8 cellular contexts compared by ENCODE assay signal in genomic region chr4:98995183-98996055, GRCh38. TPM values are rescaled to one million over a fixed set of nuclear protein-coding genes. Genes with fewer than 3 reads are reported as not detected.
DNase-seq lines count a peak whose midpoint lies in the region; ATAC-seq, FAIRE-seq and TF ChIP-seq lines count a peak whose summit lies in the region.

METAP1 (plus strand) TSS chr4:98995721; CDS start chr4:98995754, 33 bp downstream.

- ATAC-seq in HG03457 (IDR thresholded peaks at IDR 0.05; ENCODE audit: unreplicated experiment): peak; percentile 94

- H3K27ac ChIP-seq in cingulate gyrus (ENCODE audit: low read depth, low read length) (peak within 1 kb of the TSS; percentile 82), layer of hippocampus (ENCODE audit: low read depth, low read length) (peak within 1 kb of the TSS; percentile 89)

- no peaks in the 10 kb centered on the region for H3K36me3 ChIP-seq in BJ (ENCODE audit: control insufficient read depth, insufficient read depth, low read length)

- peak; percentile 71 for TF ChIP-seq CTCF in BJ (IDR thresholded peaks at IDR 0.05; ENCODE audit: insufficient read depth, low read depth, low read length)

- no peaks in the 10 kb centered on the region for H3K27me3 ChIP-seq in BJ (ENCODE audit: control insufficient read depth, insufficient read depth, low read length)
- no peaks in the 10 kb centered on the region for H3K27me3 ChIP-seq in layer of hippocampus (ENCODE audit: control insufficient read depth, insufficient read depth, low read length)

- peak within 1 kb of the TSS; percentile 95 for H3K4me3 ChIP-seq in BJ (ENCODE audit: low read depth, low read length)

- POLR2A ChIA-PET in BJ (lab: Charles Lee): interaction anchor here (0.6 kb wide), 2 partner anchors 93 kb away, joined by 3 read pairs; no protein-coding TSS in a partner anchor

- CTCF ChIA-PET in BJ (lab: Yijun Ruan, JAX): interaction anchor here (0.6 to 5.6 kb wide), 22 partner anchors 9 to 447 kb away, joined by 3 to 46 read pairs (median 3); partner anchors contain the start of gene ADH5

- DNase-seq in BJ (ENCODE audit: low read depth) (peak; percentile 70), GM19239 (ENCODE audit: insufficient read length, low spot score) (peak; percentile 95), NCI-H524 (lab: John Stamatoyannopoulos, UW) (peak; percentile 75 to 89)
- peak; percentile 96 to 98 for DNase-seq in activated CD4-positive, alpha-beta T cell treated with anti-CD3 and anti-CD28 coated beads for 4 hours
- DNase-seq in stimulated activated CD4-positive, alpha-beta T cell treated with anti-CD3 and anti-CD28 coated beads, Interleukin-1b, Interleukin-23, amount 100 ng/mL, for 4 hours (ENCODE audit: low read depth in 2 of 2): peak; percentile 92 to 95

- FAIRE-seq in GM19239 (lab: Jason Lieb, UNC): peak; percentile 57

RNA-seq across cellular contexts. Expression of gene METAP1, which starts in this region (rescaled TPM):
- 50.2 and 54.1 TPM in 2 replicates for polyA plus RNA-seq in BJ (2011; rRNA removed)
- 27.2 and 37.2 TPM in 2 replicates for polyA minus RNA-seq in BJ (2011; rRNA and poly(A)+ RNA removed)

Comparison
In these comparisons a context has a peak if more than half of its experiments do, and no peak if none do; other contexts are left out.
1. Peak in every context shown above with its lines: DNase-seq, ATAC-seq, H3K4me3 ChIP-seq and H3K27ac ChIP-seq.